31 cellular contexts compared by ENCODE assay signal in genomic region chr12:94416613-94417012, GRCh38.
"Had no signal": no experiment of that assay in that cellular context is flagged by ENCODE, and none has a peak within 500 bp of the region (broad histone marks: within the 10 kb centered on the region; RNA-seq: fewer than 3 reads in every experiment).

No MANE protein-coding gene starts in this region.

- H3K27ac ChIP-seq: brain microvascular endothelial cell, coronary artery, dorsolateral prefrontal cortex, gastrocnemius medialis, neutrophil, sigmoid colon, uterus had no signal

- DNase-seq: activated CD4-positive, alpha-beta memory T cell treated with anti-CD3 and anti-CD28 coated beads, Interleukin-2, amount 10 ng/mL, durations not matched to agents 7 days and 5 days; activated CD4-positive, alpha-beta T cell treated with anti-CD3 and anti-CD28 coated beads for 1 hour; activated CD4-positive, alpha-beta T cell treated with anti-CD3 and anti-CD28 coated beads, Interleukin-2, amount 10 ng/mL, durations not matched to agents 7 days and 5 days; activated CD8-positive, alpha-beta memory T cell treated with anti-CD3 and anti-CD28 coated beads, Interleukin-2, amount 50 U/mL, for 48 hours; activated gamma-delta T cell; activated naive CD4-positive, alpha-beta T cell treated with anti-CD3 and anti-CD28 coated beads, Interleukin-2, amount 50 U/mL, for 16 hours; activated T-cell treated with anti-CD3 and anti-CD28 coated beads, Interleukin-2, amount 50 U/mL, for 24 hours; amniotic stem cell; brain microvascular endothelial cell; dorsolateral prefrontal cortex; effector memory CD4-positive, alpha-beta T cell; gastrocnemius medialis; glutamatergic neuron; left cardiac atrium; left ventricle myocardium superior; midbrain; natural killer cell; sigmoid colon; small intestine; stimulated activated CD4-positive, alpha-beta T cell treated with anti-CD3 and anti-CD28 coated beads, Interleukin-4, amount 100 ng/mL, for 4 hours; stimulated activated CD8-positive, alpha-beta memory T cell treated with anti-CD3 and anti-CD28 coated beads, Interleukin-4, amount 100 ng/mL, for 48 hours; stimulated activated naive CD8-positive, alpha-beta T cell treated with anti-CD3 and anti-CD28 coated beads, Interleukin-15, amount 100 ng/mL, for 72 hours; substantia nigra; T1000; uterus had no signal

- H3K4me1 ChIP-seq: uterus had no signal

- H3K4me3 ChIP-seq: coronary artery, dorsolateral prefrontal cortex, gastrocnemius medialis, sigmoid colon, uterus had no signal

- ATAC-seq: gastrocnemius medialis; left cardiac atrium; left ventricle myocardium superior; natural killer cell; stimulated activated memory B cell treated with anti-CD40 and anti-IgM and Interleukin-4, amounts not matched to agents 10 μg/mL and 1 μg/mL and 100 μg/mL, for 72 hours; stimulated activated naive CD8-positive, alpha-beta T cell treated with anti-CD3 and anti-CD28 coated beads, Interleukin-15, amount 100 ng/mL, for 72 hours had no signal

- H3K27me3 ChIP-seq: brain microvascular endothelial cell, dorsolateral prefrontal cortex, gastrocnemius medialis, neutrophil, sigmoid colon, uterus had no signal

- H3K27me3 Mint-ChIP-seq: activated CD4-positive, alpha-beta memory T cell treated with anti-CD3 and anti-CD28 coated beads, Interleukin-2, amount 10 ng/mL, durations not matched to agents 7 days and 5 days; activated CD4-positive, alpha-beta T cell treated with anti-CD3 and anti-CD28 coated beads, Interleukin-2, amount 10 ng/mL, durations not matched to agents 7 days and 5 days; activated T-cell treated with anti-CD3 and anti-CD28 coated beads, Interleukin-2, amount 50 U/mL, for 24 hours; stimulated activated memory B cell treated with anti-CD40 and anti-IgM and Interleukin-4, amounts not matched to agents 10 μg/mL and 1 μg/mL and 100 μg/mL, for 72 hours; stimulated activated naive CD8-positive, alpha-beta T cell treated with anti-CD3 and anti-CD28 coated beads, Interleukin-15, amount 100 ng/mL, for 72 hours; type B pancreatic cell had no signal

- H3K4me1 Mint-ChIP-seq: activated CD4-positive, alpha-beta memory T cell treated with anti-CD3 and anti-CD28 coated beads, Interleukin-2, amount 10 ng/mL, durations not matched to agents 7 days and 5 days; natural killer cell; stimulated activated naive CD8-positive, alpha-beta T cell treated with anti-CD3 and anti-CD28 coated beads, Interleukin-15, amount 100 ng/mL, for 72 hours had no signal

- H3K36me3 ChIP-seq: brain microvascular endothelial cell, neutrophil, sigmoid colon, uterus had no signal

- FAIRE-seq: astrocyte, keratinocyte, small intestine had no signal

- H3K27ac Mint-ChIP-seq: activated CD4-positive, alpha-beta memory T cell treated with anti-CD3 and anti-CD28 coated beads, Interleukin-2, amount 10 ng/mL, durations not matched to agents 7 days and 5 days; activated CD4-positive, alpha-beta T cell treated with anti-CD3 and anti-CD28 coated beads, Interleukin-2, amount 10 ng/mL, durations not matched to agents 7 days and 5 days; activated T-cell treated with anti-CD3 and anti-CD28 coated beads, Interleukin-2, amount 50 U/mL, for 24 hours; natural killer cell; stimulated activated memory B cell treated with anti-CD40 and anti-IgM and Interleukin-4, amounts not matched to agents 10 μg/mL and 1 μg/mL and 100 μg/mL, for 72 hours; stimulated activated naive CD8-positive, alpha-beta T cell treated with anti-CD3 and anti-CD28 coated beads, Interleukin-15, amount 100 ng/mL, for 72 hours; type B pancreatic cell had no signal

- H3K4me3 Mint-ChIP-seq: activated CD4-positive, alpha-beta memory T cell treated with anti-CD3 and anti-CD28 coated beads, Interleukin-2, amount 10 ng/mL, durations not matched to agents 7 days and 5 days; activated CD4-positive, alpha-beta T cell treated with anti-CD3 and anti-CD28 coated beads, Interleukin-2, amount 10 ng/mL, durations not matched to agents 7 days and 5 days; activated T-cell treated with anti-CD3 and anti-CD28 coated beads, Interleukin-2, amount 50 U/mL, for 24 hours; natural killer cell; stimulated activated memory B cell treated with anti-CD40 and anti-IgM and Interleukin-4, amounts not matched to agents 10 μg/mL and 1 μg/mL and 100 μg/mL, for 72 hours; stimulated activated naive CD8-positive, alpha-beta T cell treated with anti-CD3 and anti-CD28 coated beads, Interleukin-15, amount 100 ng/mL, for 72 hours; type B pancreatic cell had no signal
